Comparison of ENCODE assay signal across 30 cellular contexts in genomic region chr6:95795927-95796326, GRCh38.
"Had no signal": no experiment of that assay in that cellular context is flagged by ENCODE, and none has a peak within 500 bp of the region (broad histone marks: within the 10 kb centered on the region; RNA-seq: fewer than 3 reads in every experiment).

No MANE protein-coding gene starts in this region.

- H3K4me1 ChIP-seq: ascending aorta, colonic mucosa, esophagus muscularis mucosa, foreskin keratinocyte, gastrocnemius medialis, heart left ventricle had no signal

- H3K9me3 Mint-ChIP-seq: activated CD4-positive, alpha-beta T cell treated with anti-CD3 and anti-CD28 coated beads, Interleukin-2, amount 10 ng/mL, durations not matched to agents 24 days and 14 days had no signal

- H3K27me3 ChIP-seq: ascending aorta, colonic mucosa, esophagus muscularis mucosa, foreskin keratinocyte, gastrocnemius medialis, heart left ventricle had no signal

- FAIRE-seq: endometrium, endothelial cell of umbilical vein had no signal

- H3K27me3 Mint-ChIP-seq: activated CD4-positive, alpha-beta memory T cell treated with anti-CD3 and anti-CD28 coated beads for 36 hours; activated CD4-positive, alpha-beta T cell treated with anti-CD3 and anti-CD28 coated beads for 36 hours; activated CD4-positive, alpha-beta T cell treated with anti-CD3 and anti-CD28 coated beads, Interleukin-2, amount 10 ng/mL, durations not matched to agents 24 days and 14 days; activated naive CD4-positive, alpha-beta T cell treated with anti-CD3 and anti-CD28 coated beads, Interleukin-2, amount 10 ng/mL, durations not matched to agents 7 days and 5 days; activated naive CD8-positive, alpha-beta T cell treated with anti-CD3 and anti-CD28 coated beads, Interleukin-2, amount 10 ng/mL, durations not matched to agents 7 days and 5 days; activated T-cell treated with anti-CD3 and anti-CD28 coated beads, Interleukin-2, amount 50 U/mL, for 24 hours; brain had no signal

- H3K27ac ChIP-seq: ascending aorta, cardiac muscle cell, colonic mucosa, esophagus muscularis mucosa, foreskin keratinocyte, gastrocnemius medialis, heart left ventricle had no signal

- H3K27ac Mint-ChIP-seq: activated CD4-positive, alpha-beta memory T cell treated with anti-CD3 and anti-CD28 coated beads for 36 hours; activated CD4-positive, alpha-beta T cell treated with anti-CD3 and anti-CD28 coated beads for 36 hours; activated CD4-positive, alpha-beta T cell treated with anti-CD3 and anti-CD28 coated beads, Interleukin-2, amount 10 ng/mL, durations not matched to agents 24 days and 14 days; activated naive CD4-positive, alpha-beta T cell treated with anti-CD3 and anti-CD28 coated beads, Interleukin-2, amount 10 ng/mL, durations not matched to agents 7 days and 5 days; activated naive CD4-positive, alpha-beta T cell treated with anti-CD3 and anti-CD28 coated beads, Interleukin-2, amount 50 U/mL, for 72 hours; activated naive CD8-positive, alpha-beta T cell treated with anti-CD3 and anti-CD28 coated beads, Interleukin-2, amount 10 ng/mL, durations not matched to agents 7 days and 5 days; activated T-cell treated with anti-CD3 and anti-CD28 coated beads, Interleukin-2, amount 50 U/mL, for 24 hours; activated T-cell treated with anti-CD3 and anti-CD28 coated beads, Interleukin-2, amount 50 U/mL, for 72 hours; brain had no signal

- H3K4me1 Mint-ChIP-seq: activated CD4-positive, alpha-beta T cell treated with anti-CD3 and anti-CD28 coated beads for 36 hours; activated CD4-positive, alpha-beta T cell treated with anti-CD3 and anti-CD28 coated beads, Interleukin-2, amount 10 ng/mL, durations not matched to agents 24 days and 14 days; activated naive CD4-positive, alpha-beta T cell treated with anti-CD3 and anti-CD28 coated beads, Interleukin-2, amount 10 ng/mL, durations not matched to agents 7 days and 5 days; activated naive CD8-positive, alpha-beta T cell treated with anti-CD3 and anti-CD28 coated beads, Interleukin-2, amount 10 ng/mL, durations not matched to agents 7 days and 5 days; brain had no signal

- H3K4me3 ChIP-seq: ascending aorta, cardiac muscle cell, colonic mucosa, esophagus muscularis mucosa, gastrocnemius medialis, heart left ventricle had no signal

- H3K36me3 ChIP-seq: ascending aorta, cardiac muscle cell, colonic mucosa, esophagus muscularis mucosa, gastrocnemius medialis, heart left ventricle had no signal

- DNase-seq: activated CD4-positive, alpha-beta memory T cell treated with anti-CD3 and anti-CD28 coated beads for 36 hours; activated CD4-positive, alpha-beta T cell treated with anti-CD3 and anti-CD28 coated beads for 36 hours; activated CD4-positive, alpha-beta T cell treated with anti-CD3 and anti-CD28 coated beads, Interleukin-2, amount 10 ng/mL, durations not matched to agents 24 days and 14 days; activated CD4-positive, CD25-positive, alpha-beta regulatory T cell; activated CD4-positive, CD25-positive, alpha-beta regulatory T cell treated with anti-CD3 and anti-CD28 coated beads, Interleukin-2, amount 50 U/mL, for 72 hours; activated CD8-positive, alpha-beta memory T cell treated with anti-CD3 and anti-CD28 coated beads, Interleukin-2, amount 50 U/mL, for 48 hours; activated gamma-delta T cell; activated naive CD4-positive, alpha-beta T cell; activated naive CD4-positive, alpha-beta T cell treated with anti-CD3 and anti-CD28 coated beads, Interleukin-2, amount 10 ng/mL, durations not matched to agents 7 days and 5 days; activated naive CD8-positive, alpha-beta T cell treated with anti-CD3 and anti-CD28 coated beads, Interleukin-2, amount 10 ng/mL, durations not matched to agents 7 days and 5 days; activated T-cell treated with anti-CD3 and anti-CD28 coated beads for 4 hours; activated T-cell treated with anti-CD3 and anti-CD28 coated beads, Interleukin-2, amount 50 U/mL, for 24 hours; activated T-cell treated with anti-CD3 and anti-CD28 coated beads, Interleukin-2, amount 50 U/mL, for 72 hours; central memory CD4-positive, alpha-beta T cell; cerebellar nuclear complex; colonic mucosa; effector CD8-positive, alpha-beta T cell; erythroblast; foreskin keratinocyte; gastrocnemius medialis; glutamatergic neuron; heart left ventricle; T-helper 2 cell had no signal

- H3K4me3 Mint-ChIP-seq: activated CD4-positive, alpha-beta memory T cell treated with anti-CD3 and anti-CD28 coated beads for 36 hours; activated CD4-positive, alpha-beta T cell treated with anti-CD3 and anti-CD28 coated beads for 36 hours; activated CD4-positive, alpha-beta T cell treated with anti-CD3 and anti-CD28 coated beads, Interleukin-2, amount 10 ng/mL, durations not matched to agents 24 days and 14 days; activated naive CD4-positive, alpha-beta T cell treated with anti-CD3 and anti-CD28 coated beads, Interleukin-2, amount 10 ng/mL, durations not matched to agents 7 days and 5 days; activated naive CD8-positive, alpha-beta T cell treated with anti-CD3 and anti-CD28 coated beads, Interleukin-2, amount 10 ng/mL, durations not matched to agents 7 days and 5 days; activated T-cell treated with anti-CD3 and anti-CD28 coated beads, Interleukin-2, amount 50 U/mL, for 24 hours; activated T-cell treated with anti-CD3 and anti-CD28 coated beads, Interleukin-2, amount 50 U/mL, for 72 hours; brain had no signal

- H3K9me3 ChIP-seq: ascending aorta, colonic mucosa, esophagus muscularis mucosa, gastrocnemius medialis had no signal

- H3K36me3 Mint-ChIP-seq: activated CD4-positive, alpha-beta memory T cell treated with anti-CD3 and anti-CD28 coated beads for 36 hours; activated naive CD4-positive, alpha-beta T cell treated with anti-CD3 and anti-CD28 coated beads, Interleukin-2, amount 10 ng/mL, durations not matched to agents 7 days and 5 days; activated naive CD4-positive, alpha-beta T cell treated with anti-CD3 and anti-CD28 coated beads, Interleukin-2, amount 50 U/mL, for 72 hours; activated naive CD8-positive, alpha-beta T cell treated with anti-CD3 and anti-CD28 coated beads, Interleukin-2, amount 10 ng/mL, durations not matched to agents 7 days and 5 days; brain had no signal
